17 cellular contexts compared by ENCODE assay signal in the genomic region with DNA sequence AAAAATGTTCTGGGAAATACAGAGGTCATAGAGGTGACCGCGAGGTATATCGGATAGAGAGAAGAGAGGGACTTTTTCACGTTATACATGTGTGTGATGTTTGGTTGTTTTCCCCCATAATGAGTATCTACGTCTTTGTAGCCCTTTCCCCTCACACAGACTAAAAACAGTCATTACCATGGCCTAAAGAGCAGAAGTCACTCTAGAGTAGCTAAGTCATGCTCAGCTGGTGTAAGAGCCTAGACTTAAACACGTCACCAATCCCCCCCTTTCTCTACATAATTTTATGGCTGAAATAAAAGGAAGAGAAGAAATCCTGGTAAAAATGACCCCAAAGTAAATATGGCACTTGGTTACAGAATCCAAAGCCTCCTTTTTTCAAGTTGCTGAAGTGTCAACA. TPM values are rescaled to one million over a fixed set of nuclear protein-coding genes. Genes with fewer than 3 reads are reported as not detected.
DNase-seq lines count a peak whose midpoint lies in the region; ATAC-seq, FAIRE-seq and TF ChIP-seq lines count a peak whose summit lies in the region.
"Had no signal": no experiment of that assay in that cellular context is flagged by ENCODE, and none has a peak within 500 bp of the region (broad histone marks: within the 10 kb centered on the region; RNA-seq: fewer than 3 reads in every experiment).

No MANE protein-coding gene starts in this region.

- BruUV-seq in OCI-LY7 (replicated peaks; lab: Mats Ljungman, UMichigan) = no TSS peak

- no peaks in the 10 kb centered on the region for H3K79me2 ChIP-seq in Karpas-422 (ENCODE audit: low read length)
- H3K79me2 ChIP-seq in OCI-LY7 (ENCODE audit: insufficient read depth, low read depth, low read length) = no peaks in the 10 kb centered on the region
- no peaks in the 10 kb centered on the region for H3K79me2 ChIP-seq in H1 (ENCODE audit: control insufficient read depth in 1 of 2, insufficient read depth in 2 of 2, low read length in 2 of 2)

- H3K4me1 Mint-ChIP-seq in nephron progenitor cell = peaks cover 44% of the 10 kb centered on the region

- no peak overlapping the region for H3K4me3 Mint-ChIP-seq in nephron progenitor cell
- H3K4me3 Mint-ChIP-seq: B cell; CD8-positive, alpha-beta T cell had no signal

- H3K56ac ChIP-seq in H1 (replicated peaks; ENCODE audit: insufficient read length, low read depth, low read length) = no peak overlapping the region

- TF ChIP-seq RAD21 in H1 (IDR thresholded peaks at IDR 0.05 in 1 of 2, conservative IDR thresholded peaks at IDR 0.05 in 1 of 2; ENCODE audit: low read depth in 2 of 2, low read length in 2 of 2) = no peak

- no peak overlapping the region for H3K9ac ChIP-seq in Karpas-422 (ENCODE audit: low read length)
- H3K9ac ChIP-seq in H1 (replicated peaks in 1 of 4; ENCODE audit: extremely low read depth in 1 of 4, low read depth in 3 of 4, low read length in 3 of 4) = no peak overlapping the region
- H3K9ac ChIP-seq: BLaER1 treated with 17β-estradiol and CSF1 and Interleukin-3, amounts not matched to agents 10 nM and 100 nM; GM23248 had no signal

- H3K23ac ChIP-seq in H1 (ENCODE audit: insufficient read length) = no peak overlapping the region

- H2BK20ac ChIP-seq in H1 (ENCODE audit: low read length) = peak overlapping the region; percentile 13; the same call in 1 of the 2 replicates

- no peaks in the 10 kb centered on the region for H3K23me2 ChIP-seq in H1 (ENCODE audit: low read depth, low read length)

- H4K20me1 ChIP-seq in Karpas-422 (ENCODE audit: insufficient read depth, low read depth, low read length) = no peaks in the 10 kb centered on the region
- no peaks in the 10 kb centered on the region for H4K20me1 ChIP-seq in OCI-LY7 (ENCODE audit: insufficient read depth, low read length)
- no peaks in the 10 kb centered on the region for H4K20me1 ChIP-seq in H1 (replicated peaks in 1 of 2; ENCODE audit: control insufficient read depth in 1 of 2, insufficient read depth in 2 of 2, low read length in 2 of 2)
- H4K20me1 ChIP-seq: BLaER1 treated with 17β-estradiol and CSF1 and Interleukin-3, amounts not matched to agents 10 nM and 100 nM had no signal

- H4K91ac ChIP-seq in H1 (replicated peaks; ENCODE audit: insufficient read length, low read length) = peak overlapping the region; percentile 12

- CTCF ChIA-PET in OCI-LY7 (lab: Charles Lee; ENCODE audit: unreplicated experiment) = no interaction called here
- CTCF ChIA-PET in H1 (lab: Charles Lee; ENCODE audit: partially characterized antibody) = interaction anchor here (0.7 kb wide), 1 partner anchor 42 kb away, joined by 3 read pairs; no protein-coding TSS in a partner anchor

- H3K4me2 ChIP-seq in Karpas-422 (ENCODE audit: low read depth, low read length, poor library complexity, severe bottlenecking) = no peak overlapping the region
- H3K4me2 ChIP-seq in OCI-LY7 (ENCODE audit: low read length) = peak overlapping the region; percentile 11; the same call in 1 of the 2 replicates
- no peak overlapping the region for H3K4me2 ChIP-seq in H1 (ENCODE audit: insufficient read depth in 1 of 2, low read depth in 2 of 2, low read length in 2 of 2)
- H3K4me2 ChIP-seq: BLaER1 treated with 17β-estradiol and CSF1 and Interleukin-3, amounts not matched to agents 10 nM and 100 nM had no signal

- H2BK12ac ChIP-seq in H1 (ENCODE audit: low read depth, low read length) = peak overlapping the region; percentile 84; the same call in 1 of the 2 replicates

- H2BK120ac ChIP-seq in H1 (replicated peaks; ENCODE audit: low read depth, low read length) = peak overlapping the region; percentile 59

- no peaks in the 10 kb centered on the region for H3K27me3 Mint-ChIP-seq in nephron progenitor cell (ENCODE audit: low read depth, poor library complexity)
- H3K27me3 Mint-ChIP-seq: B cell had no signal

- no peak overlapping the region for H2AK5ac ChIP-seq in H1 (ENCODE audit: low read depth, low read length)

- no peaks in the 10 kb centered on the region for H3K79me1 ChIP-seq in H1 (ENCODE audit: low read depth, low read length)

- intact Hi-C loops in OCI-LY7 (cut with micrococcal nuclease; ENCODE audit: unreplicated experiment) = no loop called here
- intact Hi-C loops in heart left ventricle (cut with DNase I) = no loop called here

- no peak for TF ChIP-seq POLR2A in H1 (IDR thresholded peaks at IDR 0.05; ENCODE audit: control extremely low read depth in 1 of 2, low read depth in 2 of 2, low read length in 2 of 2)
- no peak for TF ChIP-seq POLR2A in heart left ventricle (IDR thresholded peaks at IDR 0.05)

- no peak overlapping the region for H4K5ac ChIP-seq in H1 (ENCODE audit: insufficient read length, low read depth, low read length)

- H3K9me3 Mint-ChIP-seq in nephron progenitor cell = no peaks in the 10 kb centered on the region
- H3K9me3 Mint-ChIP-seq: CD8-positive, alpha-beta T cell had no signal

- 92% methylated on average over 6 of the region's 6 CpGs; no CpG with 5 or more reads in 1 of the 2 experiments for WGBS in H1 (ENCODE audit: extremely low coverage in 1 of 2, insufficient coverage in 1 of 2, insufficient read length in 1 of 2, insufficient replicate concordance in 2 of 2, low coverage in 1 of 2, low lambda C conversion rate in 2 of 2, missing lambda C conversion rate in 1 of 2), 2 experiments
- 90 to 96% (median 93%) methylated on average over 6 of the region's 6 CpGs for WGBS in heart left ventricle, 4 donors

- TF ChIP-seq CTCF in OCI-LY7 (conservative IDR thresholded peaks at IDR 0.05; ENCODE audit: low read length) (no peak), H1 (IDR thresholded peaks at IDR 0.05; ENCODE audit: control extremely low read depth in 1 of 3, insufficient read depth in 1 of 3, low read depth in 1 of 3, low read length in 3 of 3) (no peak), nephron progenitor cell (IDR thresholded peaks at IDR 0.05) (no peak), heart left ventricle (IDR thresholded peaks at IDR 0.05) (no peak)

- peak; percentile 14 for DNase-seq in Karpas-422
- peak; percentile 17 for DNase-seq in OCI-LY7 (ENCODE audit: low spot score)
- DNase-seq in H1 (ENCODE audit: low read depth in 1 of 2, low spot score in 2 of 2) = no peak
- DNase-seq in nephron progenitor cell = no peak
- DNase-seq in heart left ventricle = no peak
- no peak for DNase-seq in NCI-H146 treated with DMSO at 0.1 percent for 48 hours (lab: John Stamatoyannopoulos, UW; ENCODE audit: unreplicated experiment)
- DNase-seq: Calu3; CD8-positive, alpha-beta T cell; DMS79 treated with DMSO at 0.1 percent for 48 hours; GF-D8; GM23248 had no signal

- no peaks in the 10 kb centered on the region for H3K36me3 Mint-ChIP-seq in nephron progenitor cell (ENCODE audit: low read depth)
- H3K36me3 Mint-ChIP-seq: CD8-positive, alpha-beta T cell had no signal

- H3K27ac Mint-ChIP-seq in nephron progenitor cell = peak overlapping the region; percentile 33
- H3K27ac Mint-ChIP-seq: B cell; CD8-positive, alpha-beta T cell had no signal

- POLR2A ChIA-PET in OCI-LY7 (lab: Charles Lee) = interaction anchor here (0.6 kb wide), 1 partner anchor 485 kb away, joined by 3 read pairs; no protein-coding TSS in a partner anchor
- POLR2A ChIA-PET in H1 (lab: Charles Lee; ENCODE audit: partially characterized antibody) = no interaction called here

- no peak overlapping the region for H3K4ac ChIP-seq in H1 (replicated peaks; ENCODE audit: insufficient read length, low read depth, low read length)

- no peak overlapping the region for H2AFZ ChIP-seq in Karpas-422 (ENCODE audit: low read length)
- H2AFZ ChIP-seq in OCI-LY7 (ENCODE audit: low read length) = peak overlapping the region; percentile 30; the same call in 1 of the 2 replicates
- no peak overlapping the region for H2AFZ ChIP-seq in H1 (ENCODE audit: low read length)
- H2AFZ ChIP-seq: GM23248 had no signal

- no peak for FAIRE-seq in H1 (lab: Jason Lieb, UNC)

- no peak overlapping the region for H4K8ac ChIP-seq in H1 (ENCODE audit: extremely low read depth, insufficient read depth, low read length)

- H3K27me3 ChIP-seq in Karpas-422 (ENCODE audit: low read length) = no peaks in the 10 kb centered on the region
- H3K27me3 ChIP-seq in H1 (replicated peaks in 1 of 4; ENCODE audit: control insufficient read depth in 3 of 4, extremely low read depth in 1 of 4, insufficient read depth in 3 of 4, low read length in 3 of 4) = no peaks in the 10 kb centered on the region
- H3K27me3 ChIP-seq in heart left ventricle = peaks cover 0 to 5% (median 0%) of the 10 kb centered on the region in 9 donors
- H3K27me3 ChIP-seq: BLaER1 treated with 17β-estradiol and CSF1 and Interleukin-3, amounts not matched to agents 10 nM and 100 nM had no signal

- peak overlapping the region; percentile 55; the same call in 1 of the 2 replicates for H2BK5ac ChIP-seq in H1 (ENCODE audit: low read depth, low read length)

- H3K9me3 ChIP-seq in Karpas-422 (ENCODE audit: low read length) = no peaks in the 10 kb centered on the region
- H3K9me3 ChIP-seq in OCI-LY7 (ENCODE audit: low read length) = no peaks in the 10 kb centered on the region
- H3K9me3 ChIP-seq in H1 (ENCODE audit: insufficient read depth in 2 of 2, low read depth in 1 of 2, low read length in 1 of 2) = no peaks in the 10 kb centered on the region
- no peaks in the 10 kb centered on the region for H3K9me3 ChIP-seq in heart left ventricle
- H3K9me3 ChIP-seq: BLaER1 treated with 17β-estradiol and CSF1 and Interleukin-3, amounts not matched to agents 10 nM and 100 nM; HAP-1 had no signal

- ATAC-seq in GM19035 (IDR thresholded peaks at IDR 0.05; ENCODE audit: unreplicated experiment) = no peak
- ATAC-seq in HG03280 (IDR thresholded peaks at IDR 0.05; ENCODE audit: unreplicated experiment) = no peak
- no peak for ATAC-seq in heart left ventricle
- ATAC-seq: CD8-positive, alpha-beta T cell had no signal

- H3K36me3 ChIP-seq in Karpas-422 (ENCODE audit: insufficient read depth, low read length) = no peaks in the 10 kb centered on the region
- no peaks in the 10 kb centered on the region for H3K36me3 ChIP-seq in OCI-LY7 (ENCODE audit: insufficient read depth, low read length)
- no peaks in the 10 kb centered on the region for H3K36me3 ChIP-seq in H1 (ENCODE audit: control insufficient read depth in 2 of 4, insufficient read depth in 4 of 4, low read length in 3 of 4)
- no peaks in the 10 kb centered on the region for H3K36me3 ChIP-seq in heart left ventricle
- H3K36me3 ChIP-seq: BLaER1 treated with 17β-estradiol and CSF1 and Interleukin-3, amounts not matched to agents 10 nM and 100 nM; HAP-1 had no signal

- TF ChIP-seq EP300 in H1 (IDR thresholded peaks at IDR 0.05; ENCODE audit: borderline replicate concordance in 1 of 2, low read depth in 2 of 2, low read length in 2 of 2) = no peak

- H3K4me1 ChIP-seq in Karpas-422 (ENCODE audit: low read length) = peaks cover 47% of the 10 kb centered on the region
- H3K4me1 ChIP-seq in OCI-LY7 (ENCODE audit: insufficient read depth, low read length, poor library complexity, severe bottlenecking) = peaks cover 77% of the 10 kb centered on the region
- peaks cover 6 to 19% (median 14%) of the 10 kb centered on the region in 4 experiments; a peak in 6 of 7 replicates for H3K4me1 ChIP-seq in H1 (replicated peaks in 1 of 4; ENCODE audit: control insufficient read depth in 3 of 4, insufficient read depth in 4 of 4, low read length in 3 of 4)
- H3K4me1 ChIP-seq in heart left ventricle = peaks cover 0 to 7% (median 5%) of the 10 kb centered on the region in 12 donors

- H3K14ac ChIP-seq in H1 (ENCODE audit: insufficient read length) = no peak overlapping the region

- no peaks in the 10 kb centered on the region for H3K9me2 ChIP-seq in Karpas-422 (replicated peaks; ENCODE audit: insufficient read depth, low read length)
- no peaks in the 10 kb centered on the region for H3K9me2 ChIP-seq in OCI-LY7 (ENCODE audit: insufficient read depth, low read length)

- H3K18ac ChIP-seq in H1 (ENCODE audit: extremely low read depth, low read length) = no peak overlapping the region; the same call in 1 of the 2 replicates

- H2BK15ac ChIP-seq in H1 (ENCODE audit: low read length) = no peak overlapping the region

- no peak overlapping the region for H3K4me3 ChIP-seq in Karpas-422 (ENCODE audit: low read length)
- no peak overlapping the region for H3K4me3 ChIP-seq in OCI-LY7 (ENCODE audit: low read depth, low read length, poor library complexity, severe bottlenecking)
- H3K4me3 ChIP-seq in H1 (ENCODE audit: extremely low read depth in 1 of 4, insufficient read depth in 2 of 4, low read depth in 3 of 4, low read length in 4 of 4) = no peak overlapping the region
- no peak overlapping the region for H3K4me3 ChIP-seq in heart left ventricle
- H3K4me3 ChIP-seq: BLaER1 treated with 17β-estradiol and CSF1 and Interleukin-3, amounts not matched to agents 10 nM and 100 nM; GM23248; HAP-1 had no signal

- no peak overlapping the region for H3K27ac ChIP-seq in Karpas-422 (ENCODE audit: low read length)
- peak overlapping the region; percentile 16 for H3K27ac ChIP-seq in OCI-LY7 (ENCODE audit: low read depth, low read length, poor library complexity, severe bottlenecking)
- H3K27ac ChIP-seq in H1 (ENCODE audit: low read depth, low read length) = no peak overlapping the region
- H3K27ac ChIP-seq in heart left ventricle = no peak overlapping the region
- H3K27ac ChIP-seq: BLaER1 treated with 17β-estradiol and CSF1 and Interleukin-3, amounts not matched to agents 10 nM and 100 nM; GM23248; HL-60 had no signal

RNA-seq across cellular contexts. Expression of a gene that starts 6.0 kb away (rescaled TPM):
- 6.2 and 7.7 TPM in 2 replicates for total RNA-seq in Karpas-422 (2014; rRNA removed; shearing (Covaris generic); ENCODE audit: low replicate concordance)
- total RNA-seq in OCI-LY7 (2014; rRNA removed; shearing (Covaris generic)) = 7.9 and 11.7 TPM in 2 replicates
- total RNA-seq in OCI-LY7 (2022) = 13.1 and 14.3 TPM in 2 replicates
- total RNA-seq in H1 (2021; fragmentation: NEBNext Ultra II Directional; extraction: Animal tissue kit (Norgen Biotek cat#: 25700)) = 38.8 and 40.8 TPM in 2 replicates
- 25.2 and 26.2 TPM in 2 replicates for polyA plus RNA-seq in H1 (2011; rRNA removed)
- 21.1 TPM for polyA plus RNA-seq in H1 (2011; cell fraction: cytosol; rRNA removed)
- polyA plus RNA-seq in H1 (2011; cell fraction: nucleus; rRNA removed) = 48.4 TPM
- polyA plus RNA-seq in H1 (2012, experiment 1 of 2) = 22.5 to 25.1 TPM (median 23.6 TPM) in 4 replicates
- polyA plus RNA-seq in H1 (2012, experiment 2 of 2) = 15.4 TPM
- polyA plus RNA-seq in H1 (2013, experiment 1 of 2) = 17.8 TPM
- 16.3 TPM for polyA plus RNA-seq in H1 (2013, experiment 2 of 2)
- 42.9 and 43.2 TPM in 2 replicates for polyA minus RNA-seq in H1 (2011; rRNA and poly(A)+ RNA removed)
- polyA minus RNA-seq in H1 (2011; cell fraction: cytosol; rRNA and poly(A)+ RNA removed) = 38.0 TPM
- polyA minus RNA-seq in H1 (2011; cell fraction: nucleus; rRNA and poly(A)+ RNA removed) = 31.0 TPM
- 1 to 10 TPM in 8 of 9 donors, under 1 TPM in 1; 0.75 to 2.0 (median 1.5) TPM for total RNA-seq in heart left ventricle
- polyA plus RNA-seq in heart left ventricle = 1 to 10 TPM in 1 of 2 donors, under 1 TPM in 1; 0.30 to 1.1 TPM

Comparison
In these comparisons a context has a peak if more than half of its experiments do, and no peak if none do; other contexts are left out.
1. DNase-seq: peak in Karpas-422 (single experiment) and OCI-LY7 (single experiment); none in H1 (0 of 2), nephron progenitor cell (single experiment), heart left ventricle (0 of 5) and NCI-H146 treated with DMSO at 0.1 percent for 48 hours (single experiment).